22 cellular contexts compared by ENCODE assay signal in the genomic region with DNA sequence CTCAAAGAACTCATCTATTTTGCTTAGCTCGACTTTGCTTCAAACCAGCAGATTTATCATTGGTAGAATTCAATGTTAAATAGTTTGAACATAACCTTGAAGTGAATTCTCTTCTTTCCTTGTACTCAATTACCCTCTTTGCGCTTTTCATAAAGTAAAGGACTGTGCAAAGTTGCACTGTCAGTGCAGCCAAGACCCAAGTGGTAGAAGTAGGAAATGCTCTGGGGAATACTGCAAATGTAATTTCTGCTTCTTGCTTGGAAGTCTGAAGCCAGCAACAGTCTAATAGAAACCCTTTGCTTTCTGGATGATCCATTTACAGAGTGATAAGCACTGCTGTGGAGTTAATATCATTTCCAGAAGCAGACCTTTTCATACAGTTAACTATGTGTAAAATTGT.
DNase-seq lines count a peak whose midpoint lies in the region; ATAC-seq and TF ChIP-seq lines count a peak whose summit lies in the region.
"Had no signal": no experiment of that assay in that cellular context is flagged by ENCODE, and none has a peak within 500 bp of the region (broad histone marks: within the 10 kb centered on the region; RNA-seq: fewer than 3 reads in every experiment).

No MANE protein-coding gene starts in this region.

- H3K27ac ChIP-seq in OCI-LY1 (ENCODE audit: low read depth, low read length, poor library complexity, severe bottlenecking), result no peak overlapping the region
- H3K27ac ChIP-seq: C4-2B, SK-N-MC had no signal

- H3K79me2 ChIP-seq in OCI-LY1 (ENCODE audit: insufficient read depth, low read length), result no peaks in the 10 kb centered on the region

- H3K36me3 Mint-ChIP-seq in endothelial cell (ENCODE audit: low read depth, unreplicated experiment), result no peaks in the 10 kb centered on the region
- H3K36me3 Mint-ChIP-seq in type B pancreatic cell, result no peaks in the 10 kb centered on the region

- H3K4me3 Mint-ChIP-seq in endothelial cell (ENCODE audit: unreplicated experiment) (no peak overlapping the region), type B pancreatic cell (no peak overlapping the region)

- no peaks in the 10 kb centered on the region for H3K27me3 ChIP-seq in OCI-LY1 (ENCODE audit: insufficient read depth, low read length)

- no peaks in the 10 kb centered on the region for H3K27me3 Mint-ChIP-seq in endothelial cell (ENCODE audit: unreplicated experiment)
- no peaks in the 10 kb centered on the region for H3K27me3 Mint-ChIP-seq in type B pancreatic cell

- no peaks in the 10 kb centered on the region for H3F3A ChIP-seq in OCI-LY1 (ENCODE audit: insufficient read depth, low read length)

- no peaks in the 10 kb centered on the region for H3K9me2 ChIP-seq in OCI-LY1 (ENCODE audit: low read depth, low read length)

- no peaks in the 10 kb centered on the region for H3K9me3 Mint-ChIP-seq in endothelial cell (ENCODE audit: unreplicated experiment)
- no peaks in the 10 kb centered on the region for H3K9me3 Mint-ChIP-seq in type B pancreatic cell

- H3K9ac ChIP-seq in OCI-LY1 (ENCODE audit: low read length), result no peak overlapping the region

- no peaks in the 10 kb centered on the region for H3K4me1 ChIP-seq in OCI-LY1 (ENCODE audit: insufficient read depth, low read length, severe bottlenecking)

- H3K4me1 Mint-ChIP-seq in endothelial cell (ENCODE audit: unreplicated experiment), result no peaks in the 10 kb centered on the region
- no peaks in the 10 kb centered on the region for H3K4me1 Mint-ChIP-seq in type B pancreatic cell (ENCODE audit: unreplicated experiment)

- H3K4me2 ChIP-seq in OCI-LY1 (ENCODE audit: low read length), result no peak overlapping the region

- DNase-seq in NCI-H82 (lab: John Stamatoyannopoulos, UW) (peak; percentile 7), NCI-H82 treated with DMSO at 0.1 percent for 48 hours (lab: John Stamatoyannopoulos, UW; ENCODE audit: unreplicated experiment) (no peak), endothelial cell (ENCODE audit: low spot score) (no peak), type B pancreatic cell (ENCODE audit: extremely low spot score, unreplicated experiment) (no peak), NCI-H1092 (lab: John Stamatoyannopoulos, UW) (no peak)
- DNase-seq: AML-193, DND-41, H7, KG1, NCI-H1417 treated with DMSO at 0.1 percent for 48 hours, NCI-H187, NCI-H2107, NCI-H2227 treated with DMSO at 0.1 percent for 48 hours, NCI-H510A, NCI-H774, Right ventricle myocardium superior had no signal

- no peaks in the 10 kb centered on the region for H3K36me3 ChIP-seq in OCI-LY1 (ENCODE audit: insufficient read depth, low read length)

- H3K27ac Mint-ChIP-seq in endothelial cell (ENCODE audit: unreplicated experiment), result no peak overlapping the region
- H3K27ac Mint-ChIP-seq in type B pancreatic cell, result no peak overlapping the region

- no peak overlapping the region for H3K4me3 ChIP-seq in OCI-LY1 (ENCODE audit: low read depth, low read length, poor library complexity, severe bottlenecking)
- H3K4me3 ChIP-seq: GM12878, SK-N-MC had no signal

- H3K9me3 ChIP-seq in OCI-LY1 (ENCODE audit: low read length), result no peaks in the 10 kb centered on the region

- ATAC-seq in HG03139 (IDR thresholded peaks at IDR 0.05; ENCODE audit: unreplicated experiment), result no peak
- ATAC-seq in activated CD4-positive, CD25-positive, alpha-beta regulatory T cell treated with anti-CD3 and anti-CD28 coated beads, Interleukin-2, amount 50 U/mL, for 24 hours, result no peak
- ATAC-seq: GM12878 had no signal

- TF ChIP-seq CTCF in OCI-LY1 (IDR thresholded peaks at IDR 0.05; ENCODE audit: low read length) (peak; percentile 12; the same call in 1 of the 2 replicates), endothelial cell (IDR thresholded peaks at IDR 0.05; ENCODE audit: unreplicated experiment) (peak; percentile 40), type B pancreatic cell (conservative IDR thresholded peaks at IDR 0.05) (peak; percentile 48)

- H2AFZ ChIP-seq in OCI-LY1 (ENCODE audit: low read length), result no peak overlapping the region

- H4K20me1 ChIP-seq in OCI-LY1 (ENCODE audit: insufficient read depth, low read length), result no peaks in the 10 kb centered on the region
